In genomic region chr12:50538178-50538577, GRCh38 we compare ENCODE assay signal across 1 cellular context.
TF ChIP-seq lines count a peak whose summit lies in the region.

No MANE protein-coding gene starts in this region.

TF ChIP-seq in H1, 55 proteins besides CTCF, POLR2A, EP300 and RAD21:
- TF ChIP-seq, protein P1, sequence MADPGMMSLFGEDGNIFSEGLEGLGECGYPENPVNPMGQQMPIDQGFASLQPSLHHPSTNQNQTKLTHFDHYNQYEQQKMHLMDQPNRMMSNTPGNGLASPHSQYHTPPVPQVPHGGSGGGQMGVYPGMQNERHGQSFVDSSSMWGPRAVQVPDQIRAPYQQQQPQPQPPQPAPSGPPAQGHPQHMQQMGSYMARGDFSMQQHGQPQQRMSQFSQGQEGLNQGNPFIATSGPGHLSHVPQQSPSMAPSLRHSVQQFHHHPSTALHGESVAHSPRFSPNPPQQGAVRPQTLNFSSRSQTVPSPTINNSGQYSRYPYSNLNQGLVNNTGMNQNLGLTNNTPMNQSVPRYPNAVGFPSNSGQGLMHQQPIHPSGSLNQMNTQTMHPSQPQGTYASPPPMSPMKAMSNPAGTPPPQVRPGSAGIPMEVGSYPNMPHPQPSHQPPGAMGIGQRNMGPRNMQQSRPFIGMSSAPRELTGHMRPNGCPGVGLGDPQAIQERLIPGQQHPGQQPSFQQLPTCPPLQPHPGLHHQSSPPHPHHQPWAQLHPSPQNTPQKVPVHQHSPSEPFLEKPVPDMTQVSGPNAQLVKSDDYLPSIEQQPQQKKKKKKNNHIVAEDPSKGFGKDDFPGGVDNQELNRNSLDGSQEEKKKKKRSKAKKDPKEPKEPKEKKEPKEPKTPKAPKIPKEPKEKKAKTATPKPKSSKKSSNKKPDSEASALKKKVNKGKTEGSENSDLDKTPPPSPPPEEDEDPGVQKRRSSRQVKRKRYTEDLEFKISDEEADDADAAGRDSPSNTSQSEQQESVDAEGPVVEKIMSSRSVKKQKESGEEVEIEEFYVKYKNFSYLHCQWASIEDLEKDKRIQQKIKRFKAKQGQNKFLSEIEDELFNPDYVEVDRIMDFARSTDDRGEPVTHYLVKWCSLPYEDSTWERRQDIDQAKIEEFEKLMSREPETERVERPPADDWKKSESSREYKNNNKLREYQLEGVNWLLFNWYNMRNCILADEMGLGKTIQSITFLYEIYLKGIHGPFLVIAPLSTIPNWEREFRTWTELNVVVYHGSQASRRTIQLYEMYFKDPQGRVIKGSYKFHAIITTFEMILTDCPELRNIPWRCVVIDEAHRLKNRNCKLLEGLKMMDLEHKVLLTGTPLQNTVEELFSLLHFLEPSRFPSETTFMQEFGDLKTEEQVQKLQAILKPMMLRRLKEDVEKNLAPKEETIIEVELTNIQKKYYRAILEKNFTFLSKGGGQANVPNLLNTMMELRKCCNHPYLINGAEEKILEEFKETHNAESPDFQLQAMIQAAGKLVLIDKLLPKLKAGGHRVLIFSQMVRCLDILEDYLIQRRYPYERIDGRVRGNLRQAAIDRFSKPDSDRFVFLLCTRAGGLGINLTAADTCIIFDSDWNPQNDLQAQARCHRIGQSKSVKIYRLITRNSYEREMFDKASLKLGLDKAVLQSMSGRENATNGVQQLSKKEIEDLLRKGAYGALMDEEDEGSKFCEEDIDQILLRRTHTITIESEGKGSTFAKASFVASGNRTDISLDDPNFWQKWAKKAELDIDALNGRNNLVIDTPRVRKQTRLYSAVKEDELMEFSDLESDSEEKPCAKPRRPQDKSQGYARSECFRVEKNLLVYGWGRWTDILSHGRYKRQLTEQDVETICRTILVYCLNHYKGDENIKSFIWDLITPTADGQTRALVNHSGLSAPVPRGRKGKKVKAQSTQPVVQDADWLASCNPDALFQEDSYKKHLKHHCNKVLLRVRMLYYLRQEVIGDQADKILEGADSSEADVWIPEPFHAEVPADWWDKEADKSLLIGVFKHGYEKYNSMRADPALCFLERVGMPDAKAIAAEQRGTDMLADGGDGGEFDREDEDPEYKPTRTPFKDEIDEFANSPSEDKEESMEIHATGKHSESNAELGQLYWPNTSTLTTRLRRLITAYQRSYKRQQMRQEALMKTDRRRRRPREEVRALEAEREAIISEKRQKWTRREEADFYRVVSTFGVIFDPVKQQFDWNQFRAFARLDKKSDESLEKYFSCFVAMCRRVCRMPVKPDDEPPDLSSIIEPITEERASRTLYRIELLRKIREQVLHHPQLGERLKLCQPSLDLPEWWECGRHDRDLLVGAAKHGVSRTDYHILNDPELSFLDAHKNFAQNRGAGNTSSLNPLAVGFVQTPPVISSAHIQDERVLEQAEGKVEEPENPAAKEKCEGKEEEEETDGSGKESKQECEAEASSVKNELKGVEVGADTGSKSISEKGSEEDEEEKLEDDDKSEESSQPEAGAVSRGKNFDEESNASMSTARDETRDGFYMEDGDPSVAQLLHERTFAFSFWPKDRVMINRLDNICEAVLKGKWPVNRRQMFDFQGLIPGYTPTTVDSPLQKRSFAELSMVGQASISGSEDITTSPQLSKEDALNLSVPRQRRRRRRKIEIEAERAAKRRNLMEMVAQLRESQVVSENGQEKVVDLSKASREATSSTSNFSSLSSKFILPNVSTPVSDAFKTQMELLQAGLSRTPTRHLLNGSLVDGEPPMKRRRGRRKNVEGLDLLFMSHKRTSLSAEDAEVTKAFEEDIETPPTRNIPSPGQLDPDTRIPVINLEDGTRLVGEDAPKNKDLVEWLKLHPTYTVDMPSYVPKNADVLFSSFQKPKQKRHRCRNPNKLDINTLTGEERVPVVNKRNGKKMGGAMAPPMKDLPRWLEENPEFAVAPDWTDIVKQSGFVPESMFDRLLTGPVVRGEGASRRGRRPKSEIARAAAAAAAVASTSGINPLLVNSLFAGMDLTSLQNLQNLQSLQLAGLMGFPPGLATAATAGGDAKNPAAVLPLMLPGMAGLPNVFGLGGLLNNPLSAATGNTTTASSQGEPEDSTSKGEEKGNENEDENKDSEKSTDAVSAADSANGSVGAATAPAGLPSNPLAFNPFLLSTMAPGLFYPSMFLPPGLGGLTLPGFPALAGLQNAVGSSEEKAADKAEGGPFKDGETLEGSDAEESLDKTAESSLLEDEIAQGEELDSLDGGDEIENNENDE (IDR thresholded peaks at IDR 0.05; ENCODE audit: insufficient replicate concordance, low read length) = no peak
- TF ChIP-seq SAP30 (IDR thresholded peaks at IDR 0.05; ENCODE audit: insufficient read depth, insufficient replicate concordance, low read length) (no peak), GABPA (IDR thresholded peaks at IDR 0.05; ENCODE audit: borderline replicate concordance, insufficient read depth, low read length) (no peak), CHD1 (IDR thresholded peaks at IDR 0.05; ENCODE audit: low read depth, low read length) (no peak), KDM4A (IDR thresholded peaks at IDR 0.05; ENCODE audit: low read depth, low read length, severe bottlenecking) (no peak), POLR2AphosphoS5 (IDR thresholded peaks at IDR 0.05; ENCODE audit: low read depth, low read length) (no peak), EZH2 (IDR thresholded peaks at IDR 0.05; ENCODE audit: low read depth, low read length, severe bottlenecking) (no peak), GTF2F1 (IDR thresholded peaks at IDR 0.05; ENCODE audit: borderline replicate concordance, low read depth, low read length) (no peak), SIRT6 (IDR thresholded peaks at IDR 0.05; ENCODE audit: low read length) (no peak), HDAC6 (IDR thresholded peaks at IDR 0.05; ENCODE audit: low read depth, low read length) (no peak)
